ENCODE assay signal across 14 cellular contexts in genomic region chr5:75513841-75514240, GRCh38. TPM values are rescaled to one million over a fixed set of nuclear protein-coding genes. Genes with fewer than 3 reads are reported as not detected.
A peak's percentile ranks its signal among the peaks of the same experiment; 100 is the strongest.
DNase-seq lines count a peak whose midpoint lies in the region; ATAC-seq and TF ChIP-seq lines count a peak whose summit lies in the region.
"Had no signal": no experiment of that assay in that cellular context is flagged by ENCODE, and none has a peak within 500 bp of the region (broad histone marks: within the 10 kb centered on the region; RNA-seq: fewer than 3 reads in every experiment).

No MANE protein-coding gene starts in this region.

- H3K36me3 ChIP-seq in IMR-90 (ENCODE audit: control insufficient read depth, insufficient read depth, low read length) (peaks cover under 1% of the 10 kb centered on the region), adipocyte (ENCODE audit: control insufficient read depth, insufficient read depth, low read length, severe bottlenecking) (no peaks in the 10 kb centered on the region), esophagus squamous epithelium (no peaks in the 10 kb centered on the region)

- H3K14ac ChIP-seq in IMR-90 (replicated peaks; ENCODE audit: low read depth, low read length) = no peak overlapping the region

- H3K9me3 ChIP-seq in IMR-90 (ENCODE audit: control insufficient read depth, insufficient read depth, low read length) = no peaks in the 10 kb centered on the region
- no peaks in the 10 kb centered on the region for H3K9me3 ChIP-seq in adipocyte (ENCODE audit: control insufficient read depth, low read length)
- no peaks in the 10 kb centered on the region for H3K9me3 ChIP-seq in esophagus squamous epithelium

- no peak overlapping the region for H3K4me3 Mint-ChIP-seq in CD14-positive monocyte
- peak overlapping the region in 2 of 3 experiments; percentile 13 to 98 for H3K4me3 Mint-ChIP-seq in nephron
- H3K4me3 Mint-ChIP-seq in activated CD4-positive, alpha-beta T cell treated with anti-CD3 and anti-CD28 coated beads, Interleukin-2, amount 10 ng/mL, durations not matched to agents 7 days and 5 days = no peak overlapping the region

- intact Hi-C loops in CD14-positive monocyte (cut with micrococcal nuclease) (loop anchor here in 1 of 2 donors (10.0 kb wide), 1 partner anchor 51 kb away; no protein-coding TSS in a partner anchor), IMR-90 (cut with micrococcal nuclease) (no loop called here), esophagus squamous epithelium (cut with DNase I) (no loop called here)

- H3K79me1 ChIP-seq in IMR-90 (ENCODE audit: low read depth in 1 of 2, low read length in 2 of 2) = peaks cover 9 to 53% of the 10 kb centered on the region in 2 experiments

- no peak overlapping the region for H4K5ac ChIP-seq in IMR-90 (ENCODE audit: low read depth, low read length)

- H3K56ac ChIP-seq in IMR-90 (ENCODE audit: extremely low read depth, insufficient read depth, low read length) = no peak overlapping the region

- no peak for DNase-seq in CD14-positive monocyte (ENCODE audit: low spot score)
- DNase-seq in IMR-90 = no peak
- no peak for DNase-seq in adipocyte (ENCODE audit: low read depth)
- no peak for DNase-seq in ACHN
- no peak for DNase-seq in NCI-H2196 treated with DMSO at 0.1 percent for 48 hours (lab: John Stamatoyannopoulos, UW; ENCODE audit: unreplicated experiment)
- DNase-seq in esophagus squamous epithelium (lab: John Stamatoyannopoulos, UW) = no peak
- DNase-seq in activated CD4-positive, alpha-beta T cell treated with anti-CD3 and anti-CD28 coated beads, Interleukin-2, amount 10 ng/mL, durations not matched to agents 7 days and 5 days = no peak
- DNase-seq: activated CD8-positive, alpha-beta memory T cell treated with anti-CD3 and anti-CD28 coated beads, Interleukin-2, amount 50 U/mL, for 48 hours; dermis blood vessel endothelial cell; immature natural killer cell; NCI-H1417; NCI-H510A treated with DMSO at 0.1 percent for 48 hours had no signal

- H3K27ac ChIP-seq in IMR-90 (ENCODE audit: insufficient read depth, low read length) = no peak overlapping the region
- no peak overlapping the region for H3K27ac ChIP-seq in esophagus squamous epithelium
- H3K27ac ChIP-seq: VCaP had no signal

- no peak overlapping the region for H3K4ac ChIP-seq in IMR-90 (ENCODE audit: low read depth, low read length)

- no peak overlapping the region for H3K4me3 ChIP-seq in IMR-90 (ENCODE audit: insufficient read depth, low read depth, low read length)
- H3K4me3 ChIP-seq in adipocyte (ENCODE audit: low read length) = peak overlapping the region; percentile 88
- no peak overlapping the region for H3K4me3 ChIP-seq in esophagus squamous epithelium

- no CpG with 5 or more reads among the region's 1 CpG for WGBS in IMR-90 (ENCODE audit: extremely low coverage in 2 of 2, insufficient read length in 1 of 2), 2 experiments
- WGBS in esophagus squamous epithelium, 2 donors = 15 to 42% methylated on average over 1 of the region's 1 CpG

- H2BK120ac ChIP-seq in IMR-90 (ENCODE audit: low read depth, low read length) = no peak overlapping the region

- CTCF ChIA-PET in IMR-90 (lab: Yijun Ruan, JAX) = no interaction called here
- CTCF ChIA-PET in activated CD4-positive, alpha-beta T cell treated with anti-CD3 and anti-CD28 coated beads, Interleukin-2, amount 10 ng/mL, durations not matched to agents 7 days and 5 days (lab: Charles Lee) = no interaction called here

- H3K4me2 ChIP-seq in IMR-90 (ENCODE audit: low read depth, low read length) = no peak overlapping the region; the same call in 1 of the 2 replicates

- no peak for ATAC-seq in IMR-90 (ENCODE audit: low read depth)

- dilution Hi-C loops in IMR-90 (cut with HindIII; ENCODE audit: low sequenced_read_pairs, unreplicated experiment) = no loop called here

- TF ChIP-seq CTCF in CD14-positive monocyte (IDR thresholded peaks at IDR 0.05) = no peak
- no peak for TF ChIP-seq CTCF in IMR-90 (conservative IDR thresholded peaks at IDR 0.05; ENCODE audit: low read depth, low read length)
- no peak for TF ChIP-seq CTCF in nephron (IDR thresholded peaks at IDR 0.05; ENCODE audit: unreplicated experiment in 3 of 3)
- no peak for TF ChIP-seq CTCF in esophagus squamous epithelium (IDR thresholded peaks at IDR 0.05)

- H3K9me1 ChIP-seq in IMR-90 (ENCODE audit: insufficient read depth, low read length) = no peaks in the 10 kb centered on the region; the same call in 1 of the 2 replicates

- TF ChIP-seq POLR2A in IMR-90 (IDR thresholded peaks at IDR 0.05; ENCODE audit: low read depth, low read length) = no peak
- TF ChIP-seq POLR2A in esophagus squamous epithelium (IDR thresholded peaks at IDR 0.05) = no peak

- H3K4me1 ChIP-seq in IMR-90 (ENCODE audit: control insufficient read depth, insufficient read depth, low read length) (no peaks in the 10 kb centered on the region), adipocyte (ENCODE audit: control insufficient read depth, insufficient read depth, low read length) (peaks cover 43% of the 10 kb centered on the region), esophagus squamous epithelium (peaks cover 17 to 45% (median 24%) of the 10 kb centered on the region in 3 donors)

- no peak overlapping the region for H2BK15ac ChIP-seq in IMR-90 (ENCODE audit: low read depth, low read length)

- H3K23ac ChIP-seq in IMR-90 (ENCODE audit: low read depth, low read length) = peak overlapping the region; percentile 85; the same call in 1 of the 2 replicates

- no peak overlapping the region for H2BK5ac ChIP-seq in IMR-90 (ENCODE audit: low read depth, low read length, poor library complexity, severe bottlenecking)

- BruUV-seq in IMR-90 (replicated peaks; lab: Mats Ljungman, UMichigan) = no TSS peak

- no peak overlapping the region for H3K18ac ChIP-seq in IMR-90 (ENCODE audit: low read depth, low read length)

- peaks cover 4 to 9% of the 10 kb centered on the region in 2 donors for H3K36me3 Mint-ChIP-seq in CD14-positive monocyte
- peaks cover 28% of the 10 kb centered on the region for H3K36me3 Mint-ChIP-seq in nephron (ENCODE audit: low read depth)
- H3K36me3 Mint-ChIP-seq in activated CD4-positive, alpha-beta T cell treated with anti-CD3 and anti-CD28 coated beads, Interleukin-2, amount 10 ng/mL, durations not matched to agents 7 days and 5 days (ENCODE audit: low read depth) = peaks cover 27% of the 10 kb centered on the region
- H3K36me3 Mint-ChIP-seq: immature natural killer cell had no signal

- in situ Hi-C loops in IMR-90 (cut with MboI; ENCODE audit: low sequenced_read_pairs) = no loop called here
- in situ Hi-C loops in ACHN (cut with HindIII; ENCODE audit: low pct_ligation_motif_present, low pct_unique_long_range_greater_than_20kb, low sequenced_read_pairs) = no loop called here

- no peak overlapping the region for H2AFZ ChIP-seq in IMR-90 (replicated peaks; ENCODE audit: low read length, poor library complexity)

- H3K27me3 ChIP-seq in IMR-90 (ENCODE audit: control insufficient read depth, insufficient read depth, low read length) (no peaks in the 10 kb centered on the region), adipocyte (replicated peaks; ENCODE audit: control insufficient read depth, insufficient read depth, low read length) (no peaks in the 10 kb centered on the region), esophagus squamous epithelium (no peaks in the 10 kb centered on the region)

- H2AK9ac ChIP-seq in IMR-90 (replicated peaks; ENCODE audit: low read depth, low read length, poor library complexity) = no peak overlapping the region

- POLR2A ChIA-PET in IMR-90 (lab: Charles Lee; ENCODE audit: unreplicated experiment) = no interaction called here
- POLR2A ChIA-PET in activated CD4-positive, alpha-beta T cell treated with anti-CD3 and anti-CD28 coated beads, Interleukin-2, amount 10 ng/mL, durations not matched to agents 7 days and 5 days (lab: Charles Lee) = no interaction called here

- no peak overlapping the region for H4K8ac ChIP-seq in IMR-90 (ENCODE audit: low read depth in 2 of 2, low read length in 2 of 2)

- no peak overlapping the region for H4K91ac ChIP-seq in IMR-90 (ENCODE audit: insufficient read depth, low read depth, low read length)

- TF ChIP-seq RAD21 in IMR-90 (IDR thresholded peaks at IDR 0.05; ENCODE audit: low read length) = no peak

- H3K9me3 Mint-ChIP-seq in CD14-positive monocyte = peaks cover 0 to 2% (median 0%) of the 10 kb centered on the region in 7 donors
- H3K9me3 Mint-ChIP-seq in nephron = peaks cover 10% of the 10 kb centered on the region
- H3K9me3 Mint-ChIP-seq in activated CD4-positive, alpha-beta T cell treated with anti-CD3 and anti-CD28 coated beads, Interleukin-2, amount 10 ng/mL, durations not matched to agents 7 days and 5 days = peaks cover 5% of the 10 kb centered on the region
- H3K9me3 Mint-ChIP-seq: immature natural killer cell had no signal

- H3K9ac ChIP-seq in IMR-90 (ENCODE audit: low read depth, low read length) (no peak overlapping the region), adipocyte (ENCODE audit: low read length) (peak overlapping the region; percentile 88)

- no peak overlapping the region for H2BK20ac ChIP-seq in IMR-90 (ENCODE audit: low read depth, low read length)

- peak overlapping the region in 5 of 7 donors; percentile 33 to 78 (median 68) for H3K27ac Mint-ChIP-seq in CD14-positive monocyte
- no peak overlapping the region for H3K27ac Mint-ChIP-seq in nephron
- H3K27ac Mint-ChIP-seq in activated CD4-positive, alpha-beta T cell treated with anti-CD3 and anti-CD28 coated beads, Interleukin-2, amount 10 ng/mL, durations not matched to agents 7 days and 5 days = no peak overlapping the region

- no peak overlapping the region for H2AK5ac ChIP-seq in IMR-90 (ENCODE audit: low read depth, low read length)

- H3K4me1 Mint-ChIP-seq in CD14-positive monocyte = peaks cover 51% of the 10 kb centered on the region
- H3K4me1 Mint-ChIP-seq in nephron = peaks cover 40% of the 10 kb centered on the region
- H3K4me1 Mint-ChIP-seq in activated CD4-positive, alpha-beta T cell treated with anti-CD3 and anti-CD28 coated beads, Interleukin-2, amount 10 ng/mL, durations not matched to agents 7 days and 5 days = peaks cover 44% of the 10 kb centered on the region

- H4K20me1 ChIP-seq in IMR-90 (ENCODE audit: insufficient read depth, low read length) = peaks cover 5% of the 10 kb centered on the region

- H3K27me3 Mint-ChIP-seq in CD14-positive monocyte (ENCODE audit: low read depth in 3 of 3) (no peaks in the 10 kb centered on the region), nephron (ENCODE audit: low read depth) (no peaks in the 10 kb centered on the region)
- no peaks in the 10 kb centered on the region for H3K27me3 Mint-ChIP-seq in activated CD4-positive, alpha-beta T cell treated with anti-CD3 and anti-CD28 coated beads, Interleukin-2, amount 10 ng/mL, durations not matched to agents 7 days and 5 days

RNA-seq across cellular contexts. Expression of gene POLK, which starts 2.1 kb away (rescaled TPM):
- polyA plus RNA-seq in CD14-positive monocyte = 10 to 100 TPM; 22.3 to 27.2 TPM
- total RNA-seq in IMR-90 (2012; rRNA removed) = 24.4 and 34.2 TPM in 2 replicates
- 9.6 and 10.4 TPM in 2 replicates for polyA plus RNA-seq in IMR-90 (2012; rRNA removed)
- polyA plus RNA-seq in IMR-90 (2012; cell fraction: cytosol; rRNA removed) = 0.56 and 1.00 TPM in 2 replicates
- 2.3 and 23.9 TPM in 2 replicates for polyA plus RNA-seq in IMR-90 (2012; cell fraction: nucleus; rRNA removed; ENCODE audit: low replicate concordance)
- 10 to 100 TPM in 3 of 4 donors, 1 to 10 TPM in 1; 8.6 to 27.5 (median 14.1) TPM for total RNA-seq in esophagus squamous epithelium
- 10 to 100 TPM; 27.1 to 30.3 TPM for total RNA-seq in activated CD4-positive, alpha-beta T cell treated with anti-CD3 and anti-CD28 coated beads, Interleukin-2, amount 10 ng/mL, durations not matched to agents 7 days and 5 days

RNA-seq across cellular contexts. Expression of gene CERT1, which starts 2.4 kb away (rescaled TPM):
- polyA plus RNA-seq in CD14-positive monocyte (10 to 100 TPM; 45.9 to 50.5 TPM), IMR-90 (2012; rRNA removed) (6.0 and 7.2 TPM in 2 replicates)
- total RNA-seq in IMR-90 (2012; rRNA removed) (7.2 and 10.3 TPM in 2 replicates), esophagus squamous epithelium (10 to 100 TPM; 19.8 to 29.9 (median 24.4) TPM)
- polyA plus RNA-seq in IMR-90 (2012; cell fraction: cytosol; rRNA removed) = 2.3 and 2.7 TPM in 2 replicates
- 2.8 and 5.9 TPM in 2 replicates for polyA plus RNA-seq in IMR-90 (2012; cell fraction: nucleus; rRNA removed; ENCODE audit: low replicate concordance)
- total RNA-seq in activated CD4-positive, alpha-beta T cell treated with anti-CD3 and anti-CD28 coated beads, Interleukin-2, amount 10 ng/mL, durations not matched to agents 7 days and 5 days = 10 to 100 TPM; 27.8 to 29.0 TPM

Comparison
In these comparisons a context has a peak if more than half of its experiments do, and no peak if none do; other contexts are left out.
1. H3K27ac Mint-ChIP-seq: peak in CD14-positive monocyte (5 of 7); none in nephron (0 of 3) and activated CD4-positive, alpha-beta T cell treated with anti-CD3 and anti-CD28 coated beads, Interleukin-2, amount 10 ng/mL, durations not matched to agents 7 days and 5 days (single experiment).
2. H3K4me3 Mint-ChIP-seq: peak in nephron (2 of 3); none in CD14-positive monocyte (0 of 2) and activated CD4-positive, alpha-beta T cell treated with anti-CD3 and anti-CD28 coated beads, Interleukin-2, amount 10 ng/mL, durations not matched to agents 7 days and 5 days (single experiment).